8 cellular contexts compared by ENCODE assay signal in genomic region chrX:15854712-15855561, GRCh38. TPM values are rescaled to one million over a fixed set of nuclear protein-coding genes. Genes with fewer than 3 reads are reported as not detected.
DNase-seq lines count a peak whose midpoint lies in the region; ATAC-seq and TF ChIP-seq lines count a peak whose summit lies in the region.

AP1S2 (minus strand) TSS chrX:15854813; CDS start chrX:15852524, 2,289 bp downstream.

- H3K4me1 ChIP-seq in spleen: peaks cover 4 to 36% (median 24%) of the 10 kb centered on the region in 6 donors

- no peak for TF ChIP-seq CTCF in AG09319 (IDR thresholded peaks at IDR 0.05; ENCODE audit: low read depth, low read length)
- TF ChIP-seq CTCF in spleen (IDR thresholded peaks at IDR 0.05 in 8 of 11, conservative IDR thresholded peaks at IDR 0.05 in 3 of 11): no peak

- peak within 1 kb of the TSS; percentile 48 to 82 (median 68) for H3K4me3 ChIP-seq in spleen

- intact Hi-C loops in spleen (cut with DNase I; ENCODE audit: low total_unique reads): no loop called here

- H3K27ac ChIP-seq in caudate nucleus (ENCODE audit: low read depth, low read length) (peak within 1 kb of the TSS; percentile 90), spleen (peak within 1 kb of the TSS; percentile 85 to 98 (median 95))

- ATAC-seq in GM19035 (IDR thresholded peaks at IDR 0.05; ENCODE audit: unreplicated experiment): peak; percentile 93
- ATAC-seq in HG03342 (IDR thresholded peaks at IDR 0.05; ENCODE audit: unreplicated experiment): peak; percentile 93

- peak in 2 of 3 donors; percentile 27 to 71 for TF ChIP-seq POLR2A in spleen (IDR thresholded peaks at IDR 0.05)

- H3K27me3 ChIP-seq in spleen (replicated peaks in 1 of 7): peaks cover 0 to 12% (median 0%) of the 10 kb centered on the region in 7 donors

- DNase-seq in AG09319 (ENCODE audit: extremely low read depth, low read depth) (peak; percentile 88), NCI-H345 treated with DMSO at 0.1 percent for 48 hours (lab: John Stamatoyannopoulos, UW; ENCODE audit: unreplicated experiment) (peak; percentile 90), caudate nucleus (lab: John Stamatoyannopoulos, UW) (peak; percentile 24 to 98 (median 90)), iris pigment epithelial cell (ENCODE audit: low read depth) (peak; percentile 92), spleen (peak; percentile 100)
- DNase-seq in activated CD4-positive, CD25-positive, alpha-beta regulatory T cell (lab: John Stamatoyannopoulos, UW): peak; percentile 77 to 90 (median 82)

- H3K9me3 ChIP-seq in spleen: no peaks in the 10 kb centered on the region

- WGBS in spleen, 5 donors: 0 to 1% (median 0%) methylated on average over 18 to 85 of the region's 85 CpGs

- H3K36me3 ChIP-seq in spleen: peaks cover 0 to 7% (median 0%) of the 10 kb centered on the region in 6 donors

RNA-seq across cellular contexts. Expression of gene AP1S2, which starts in this region (rescaled TPM):
- total RNA-seq in spleen: 100 to 1,000 TPM in 3 of 7 donors, 10 to 100 TPM in 4; 55.9 to 133 (median 68.5) TPM
- 10 to 100 TPM; 23.3 to 39.5 (median 38.5) TPM for polyA plus RNA-seq in spleen

Comparison
In these comparisons a context has a peak if more than half of its experiments do, and no peak if none do; other contexts are left out.
1. Peak in every context shown above with its lines: DNase-seq, ATAC-seq, H3K4me3 ChIP-seq and H3K27ac ChIP-seq.